In genomic region chr10:87734987-87735827, GRCh38 we compare ENCODE assay signal across 9 cellular contexts.
DNase-seq lines count a peak whose midpoint lies in the region; ATAC-seq, FAIRE-seq and TF ChIP-seq lines count a peak whose summit lies in the region.
"Had no signal": no experiment of that assay in that cellular context is flagged by ENCODE, and none has a peak within 500 bp of the region (broad histone marks: within the 10 kb centered on the region; RNA-seq: fewer than 3 reads in every experiment).

No MANE protein-coding gene starts in this region.

- H3K27me3 ChIP-seq in adipocyte (replicated peaks; ENCODE audit: control insufficient read depth, insufficient read depth, low read length) = no peaks in the 10 kb centered on the region

- WGBS in A549 (ENCODE audit: missing lambda C conversion rate) = 35% methylated on average over 7 of the region's 7 CpGs

- peak; percentile 94 for TF ChIP-seq RAD21 in A549 (conservative IDR thresholded peaks at IDR 0.05 in 1 of 2, IDR thresholded peaks at IDR 0.05 in 1 of 2)

- TF ChIP-seq POLR2A in A549 (IDR thresholded peaks at IDR 0.05; ENCODE audit: low read length) (no peak), NB4 (IDR thresholded peaks at IDR 0.05; ENCODE audit: extremely low read depth, insufficient read length) (no peak)

- peak overlapping the region; percentile 39; the same call in 2 of the 3 replicates for H3K4me2 ChIP-seq in A549

- ATAC-seq in A549 (peak; percentile 91 to 96), left ventricle myocardium superior (peak; percentile 88)

- TF ChIP-seq CTCF in A549 (IDR thresholded peaks at IDR 0.05) (peak; percentile 89), GM12865 (IDR thresholded peaks at IDR 0.05; ENCODE audit: insufficient read depth, low read depth, low read length, missing control alignments) (peak; percentile 65), NB4 (IDR thresholded peaks at IDR 0.05; ENCODE audit: low read depth, low read length) (peak; percentile 78)

- DNase-seq in A549 (ENCODE audit: low read depth in 1 of 2, low spot score in 1 of 2) (peak; percentile 41 to 50), GM12865 (ENCODE audit: low read depth) (peak; percentile 54), NB4 (ENCODE audit: low read depth) (peak; percentile 63), adipocyte (ENCODE audit: low read depth) (peak; percentile 76), left ventricle myocardium superior (no peak), retina (peak; percentile 82), KG1 (lab: John Stamatoyannopoulos, UW) (no peak)
- DNase-seq in stimulated activated CD4-positive, alpha-beta T cell treated with anti-CD3 and anti-CD28 coated beads, Interleukin-15, amount 100 ng/mL, for 24 hours = no peak

- CTCF ChIA-PET in A549 (lab: Yijun Ruan, JAX) = interaction anchor here (0.6 to 4.8 kb wide), 32 partner anchors 8 to 776 kb away, joined by 3 to 33 read pairs (median 4); partner anchors contain the start of genes MINPP1 and PAPSS2

- POLR2A ChIA-PET in A549 (lab: Yijun Ruan, JAX) = interaction anchor here (0.7 kb wide), 2 partner anchors 152 to 231 kb away, joined by 4 read pairs; no protein-coding TSS in a partner anchor

- H3K4me1 ChIP-seq in A549 (peaks cover 11% of the 10 kb centered on the region), adipocyte (ENCODE audit: control insufficient read depth, insufficient read depth, low read length) (peaks cover 12% of the 10 kb centered on the region)

- FAIRE-seq in A549 (lab: Jason Lieb, UNC) = peak; percentile 84
- FAIRE-seq: islet of Langerhans had no signal

- H3K27ac ChIP-seq in A549 = peak overlapping the region in 1 of 2 experiments; percentile 42; a peak in 4 of 6 replicates

- no peaks in the 10 kb centered on the region for H3K9me3 ChIP-seq in A549
- H3K9me3 ChIP-seq in adipocyte (ENCODE audit: control insufficient read depth, low read length) = no peaks in the 10 kb centered on the region

- H3K4me3 ChIP-seq in A549 = no peak overlapping the region
- no peak overlapping the region for H3K4me3 ChIP-seq in GM12865 (ENCODE audit: low read depth, low read length)
- no peak overlapping the region for H3K4me3 ChIP-seq in NB4 (ENCODE audit: low read depth, low read length)
- no peak overlapping the region for H3K4me3 ChIP-seq in adipocyte (ENCODE audit: low read length)

- H3K36me3 ChIP-seq in adipocyte (ENCODE audit: control insufficient read depth, insufficient read depth, low read length, severe bottlenecking) = peaks cover 22% of the 10 kb centered on the region

- H3K9ac ChIP-seq in adipocyte (ENCODE audit: low read length) = peak overlapping the region; percentile 33

- no peak for TF ChIP-seq EP300 in A549 (IDR thresholded peaks at IDR 0.05)

- intact Hi-C loops in left ventricle myocardium superior (cut with micrococcal nuclease) = loop anchor here (2.0 kb wide), 1 partner anchor 78 kb away; no protein-coding TSS in a partner anchor

TF ChIP-seq in A549, 52 proteins besides CTCF, POLR2A, EP300 and RAD21:
- TF ChIP-seq, protein P1, sequence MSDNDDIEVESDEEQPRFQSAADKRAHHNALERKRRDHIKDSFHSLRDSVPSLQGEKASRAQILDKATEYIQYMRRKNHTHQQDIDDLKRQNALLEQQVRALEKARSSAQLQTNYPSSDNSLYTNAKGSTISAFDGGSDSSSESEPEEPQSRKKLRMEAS (IDR thresholded peaks at IDR 0.05) = no peak
- TF ChIP-seq CBX8 (IDR thresholded peaks at IDR 0.05) (no peak), EHF (CRISPR knock-in tag; IDR thresholded peaks at IDR 0.05) (no peak), SMC3 (IDR thresholded peaks at IDR 0.05) (peak; percentile 92), GATA3 (IDR thresholded peaks at IDR 0.05; ENCODE audit: borderline replicate concordance) (no peak), KDM1A (IDR thresholded peaks at IDR 0.05; ENCODE audit: low read depth) (no peak), ELK1 (IDR thresholded peaks at IDR 0.05; ENCODE audit: low read depth, low read length) (no peak), HEYL (CRISPR knock-in tag; IDR thresholded peaks at IDR 0.05) (no peak), ZNF302 (CRISPR knock-in tag; IDR thresholded peaks at IDR 0.05) (no peak), JUNB (IDR thresholded peaks at IDR 0.05) (no peak), MAFK (IDR thresholded peaks at IDR 0.05; ENCODE audit: partially characterized antibody) (peak; percentile 19)

Comparison
In these comparisons a context has a peak if more than half of its experiments do, and no peak if none do; other contexts are left out.
1. DNase-seq: peak in A549 (2 of 2), GM12865 (single experiment), NB4 (single experiment), adipocyte (single experiment) and retina (single experiment); none in left ventricle myocardium superior (single experiment), stimulated activated CD4-positive, alpha-beta T cell treated with anti-CD3 and anti-CD28 coated beads, Interleukin-15, amount 100 ng/mL, for 24 hours (single experiment) and KG1 (single experiment).
2. Peak in every context shown above with its lines, with median percentiles within 50 percentile points of each other: CTCF ChIP-seq.